ENCODE assay signal across 10 cellular contexts in the genomic region with DNA sequence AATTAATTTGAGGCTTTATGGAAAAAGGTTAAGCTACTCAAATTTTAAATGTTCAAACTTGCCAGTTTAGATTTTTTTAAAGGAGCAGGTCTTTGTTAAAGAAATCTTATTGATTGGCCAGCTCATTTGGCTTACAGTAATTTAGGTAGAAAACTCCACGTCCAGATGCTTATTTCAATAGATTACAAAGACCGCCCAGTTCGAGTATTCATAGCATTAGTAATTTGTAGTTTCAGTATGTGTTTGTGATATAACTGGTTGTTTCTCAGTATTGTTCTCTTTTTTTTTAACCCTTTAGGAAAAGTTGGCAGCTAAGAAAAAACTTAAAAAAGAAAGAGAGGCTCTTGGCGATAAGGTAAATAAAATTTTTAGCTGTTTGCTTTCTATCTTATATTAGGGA. TPM values are rescaled to one million over a fixed set of nuclear protein-coding genes. Genes with fewer than 3 reads are reported as not detected.
DNase-seq lines count a peak whose midpoint lies in the region; ATAC-seq and TF ChIP-seq lines count a peak whose summit lies in the region.
"Had no signal": no experiment of that assay in that cellular context is flagged by ENCODE, and none has a peak within 500 bp of the region (broad histone marks: within the 10 kb centered on the region; RNA-seq: fewer than 3 reads in every experiment).

No MANE protein-coding gene starts in this region.

- H3K4me3 ChIP-seq in right cardiac atrium (ENCODE audit: low read length) (peak overlapping the region; percentile 90), hepatocyte (peak overlapping the region; percentile 84), upper lobe of left lung (peak overlapping the region in 3 of 4 donors; percentile 60 to 83 (median 66))

- H3K9me3 ChIP-seq in right cardiac atrium (ENCODE audit: control insufficient read depth, low read length) (no peaks in the 10 kb centered on the region), hepatocyte (ENCODE audit: low read depth) (no peaks in the 10 kb centered on the region), upper lobe of left lung (peaks cover 0 to 6% (median 0%) of the 10 kb centered on the region in 4 donors)

- ATAC-seq in right cardiac atrium (no peak), left cardiac atrium (no peak), T-cell (replicated peaks in 1 of 4) (no peak), upper lobe of left lung (ENCODE audit: low FRiP score in 2 of 2) (no peak), GM18502 (IDR thresholded peaks at IDR 0.05; ENCODE audit: poor library complexity, unreplicated experiment) (no peak), HG03159 (IDR thresholded peaks at IDR 0.05; ENCODE audit: unreplicated experiment) (no peak)

- H3K4me1 Mint-ChIP-seq in T-cell = peaks cover 51 to 55% (median 54%) of the 10 kb centered on the region in 3 donors

- H3K36me3 Mint-ChIP-seq in T-cell = peaks cover 44% of the 10 kb centered on the region

- 84% methylated on average over 4 of the region's 4 CpGs for WGBS in right cardiac atrium
- WGBS in hepatocyte (ENCODE audit: low lambda C conversion rate, missing lambda C conversion rate) = 95% methylated on average over 4 of the region's 4 CpGs
- WGBS in upper lobe of left lung, 2 donors = 78 to 84% methylated on average over 4 of the region's 4 CpGs

- H3K9me2 ChIP-seq in hepatocyte (replicated peaks; ENCODE audit: insufficient read depth) = no peaks in the 10 kb centered on the region

- peaks cover 2% of the 10 kb centered on the region for H3K4me1 ChIP-seq in right cardiac atrium (ENCODE audit: control insufficient read depth, insufficient read depth, low read length)
- H3K4me1 ChIP-seq in hepatocyte (ENCODE audit: insufficient read depth) = peaks cover 14% of the 10 kb centered on the region
- H3K4me1 ChIP-seq in upper lobe of left lung = peaks cover 17 to 30% (median 19%) of the 10 kb centered on the region in 4 donors

- POLR2A ChIA-PET in T-cell (lab: Charles Lee) = interaction anchor here (0.6 to 1.9 kb wide), 12 partner anchors 14 to 336 kb away, joined by 3 to 13 read pairs (median 4); a partner anchor contains a TSS

- TF ChIP-seq CTCF in hepatocyte (IDR thresholded peaks at IDR 0.05; ENCODE audit: poor library complexity) (no peak), upper lobe of left lung (IDR thresholded peaks at IDR 0.05) (no peak)

- peaks cover 11 to 17% of the 10 kb centered on the region in 2 donors for H3K27me3 Mint-ChIP-seq in T-cell

- H3K27ac ChIP-seq in right cardiac atrium (ENCODE audit: low read length) = no peak overlapping the region
- H3K27ac ChIP-seq in hepatocyte = no peak overlapping the region
- H3K27ac ChIP-seq in upper lobe of left lung = no peak overlapping the region

- H3K36me3 ChIP-seq in hepatocyte (replicated peaks; ENCODE audit: insufficient read depth, low read depth) (no peaks in the 10 kb centered on the region), upper lobe of left lung (peaks cover 0 to 42% (median 14%) of the 10 kb centered on the region in 4 donors)

- TF ChIP-seq EP300 in upper lobe of left lung (IDR thresholded peaks at IDR 0.05) = no peak

- H3K9me3 Mint-ChIP-seq in T-cell = peaks cover 4 to 15% (median 5%) of the 10 kb centered on the region in 3 donors

- DNase-seq in right cardiac atrium (no peak), left cardiac atrium (no peak), T-cell (no peak), hepatocyte (ENCODE audit: low spot score) (no peak), upper lobe of left lung (no peak)
- DNase-seq in effector CD4-positive, alpha-beta T cell = no peak
- DNase-seq: DMS79 treated with DMSO at 0.1 percent for 48 hours, NCI-H2227 treated with DMSO at 0.1 percent for 48 hours had no signal

- no peak for TF ChIP-seq POLR2A in upper lobe of left lung (IDR thresholded peaks at IDR 0.05)

- intact Hi-C loops in right cardiac atrium (cut with DNase I) = no loop called here
- intact Hi-C loops in left cardiac atrium (cut with DNase I) = no loop called here

- H2AFZ ChIP-seq in hepatocyte = no peak overlapping the region

- CTCF ChIA-PET in T-cell (lab: Charles Lee) = interaction anchor here (0.6 to 2.0 kb wide), 15 partner anchors 14 to 464 kb away, joined by 3 to 10 read pairs (median 4); a partner anchor contains a TSS

- peak overlapping the region; percentile 89 for H3K4me2 ChIP-seq in hepatocyte

- peak overlapping the region; percentile 95 to 98 (median 96) for H3K4me3 Mint-ChIP-seq in T-cell

- peaks cover 12% of the 10 kb centered on the region for H4K20me1 ChIP-seq in hepatocyte (ENCODE audit: insufficient read depth, poor library complexity, severe bottlenecking)

- peaks cover 57% of the 10 kb centered on the region for H3K79me2 ChIP-seq in hepatocyte

- H3K27me3 ChIP-seq in right cardiac atrium (ENCODE audit: control insufficient read depth, insufficient read depth) (peaks cover 3% of the 10 kb centered on the region), hepatocyte (peaks cover 16% of the 10 kb centered on the region), upper lobe of left lung (no peaks in the 10 kb centered on the region)

- no peak overlapping the region for H3K27ac Mint-ChIP-seq in T-cell

RNA-seq across cellular contexts. Expression of a gene that starts 1.6 kb away (rescaled TPM):
- total RNA-seq in right cardiac atrium (10 to 100 TPM; 30.0 to 34.9 (median 31.3) TPM), left cardiac atrium (10 to 100 TPM; 28.5 to 32.1 TPM), T-cell (10 to 100 TPM; 40.8 to 52.1 (median 43.6) TPM), hepatocyte (31.7 and 35.3 TPM in 2 replicates), upper lobe of left lung (10 to 100 TPM; 12.2 to 46.4 (median 25.4) TPM)
- polyA plus RNA-seq in right cardiac atrium (37.3 TPM), hepatocyte (29.6 and 31.5 TPM in 2 replicates)

RNA-seq across cellular contexts. Expression of a gene that starts 25.5 kb away (rescaled TPM):
- total RNA-seq in right cardiac atrium (1 to 10 TPM in 3 of 4 donors, under 1 TPM in 1; 0.69 to 2.5 (median 1.5) TPM), left cardiac atrium (1 to 10 TPM in 1 of 2 donors, under 1 TPM in 1; 0.77 to 2.2 TPM), T-cell (1 to 10 TPM in 4 of 5 donors, under 1 TPM in 1; 0.25 to 3.5 (median 2.3) TPM), hepatocyte (0.90 and 2.6 TPM in 2 replicates), upper lobe of left lung (10 to 100 TPM in 1 of 6 donors, 1 to 10 TPM in 4, not detected in 1; 1.4 to 19.9 (median 1.7) TPM)
- polyA plus RNA-seq in right cardiac atrium (0.57 TPM), hepatocyte (0.70 and 1.4 TPM in 2 replicates)

RNA-seq across cellular contexts. Expression of a gene that starts 25.7 kb away (rescaled TPM):
- total RNA-seq in right cardiac atrium (100 to 1,000 TPM; 149 to 162 (median 155) TPM), left cardiac atrium (100 to 1,000 TPM; 141 to 155 TPM), T-cell (10 to 100 TPM; 21.7 to 41.1 (median 34.9) TPM), hepatocyte (131 and 145 TPM in 2 replicates), upper lobe of left lung (100 to 1,000 TPM in 3 of 6 donors, 10 to 100 TPM in 3; 54.5 to 151 (median 102) TPM)
- polyA plus RNA-seq in right cardiac atrium (341 TPM), hepatocyte (542 and 573 TPM in 2 replicates)
